15 cellular contexts compared by ENCODE assay signal in genomic region chr14:69620211-69620611, GRCh38. TPM values are rescaled to one million over a fixed set of nuclear protein-coding genes. Genes with fewer than 3 reads are reported as not detected.
DNase-seq lines count a peak whose midpoint lies in the region; ATAC-seq and FAIRE-seq lines count a peak whose summit lies in the region.
"Had no signal": no experiment of that assay in that cellular context is flagged by ENCODE, and none has a peak within 500 bp of the region (broad histone marks: within the 10 kb centered on the region; RNA-seq: fewer than 3 reads in every experiment).

No MANE protein-coding gene starts in this region.

- DNase-seq in HTR-8/SVneo (ENCODE audit: insufficient read length, low spot score) (no peak), kidney glomerular epithelial cell (lab: John Stamatoyannopoulos, UW) (peak; percentile 40), NCI-H1417 treated with DMSO at 0.1 percent for 48 hours (lab: John Stamatoyannopoulos, UW) (no peak), amygdala (lab: John Stamatoyannopoulos, UW) (no peak), occipital lobe (lab: John Stamatoyannopoulos, UW) (no peak)
- no peak for DNase-seq in activated T-cell treated with anti-CD3 and anti-CD28 coated beads, Interleukin-2, amount 50 U/mL, for 72 hours
- DNase-seq: hypothalamus, NCI-H187, RPMI8226, transverse colon had no signal

- H3K27me3 ChIP-seq in BLaER1, result no peaks in the 10 kb centered on the region
- H3K27me3 ChIP-seq: transverse colon had no signal

- no peaks in the 10 kb centered on the region for H3K9me3 Mint-ChIP-seq in activated T-cell treated with anti-CD3 and anti-CD28 coated beads, Interleukin-2, amount 50 U/mL, for 72 hours

- H3K36me3 Mint-ChIP-seq in activated T-cell treated with anti-CD3 and anti-CD28 coated beads, Interleukin-2, amount 50 U/mL, for 72 hours (ENCODE audit: insufficient read depth in 2 of 2), result peaks cover 9 to 18% of the 10 kb centered on the region in 2 donors

- FAIRE-seq in HTR-8/SVneo (lab: Jason Lieb, UNC), result peak; percentile 83
- FAIRE-seq: H1 had no signal

- H3K27me3 Mint-ChIP-seq in activated T-cell treated with anti-CD3 and anti-CD28 coated beads, Interleukin-2, amount 50 U/mL, for 72 hours (ENCODE audit: low read depth), result no peaks in the 10 kb centered on the region

- H3K27ac ChIP-seq in BLaER1, result no peak overlapping the region

- peaks cover 98% of the 10 kb centered on the region for H3K4me1 Mint-ChIP-seq in activated T-cell treated with anti-CD3 and anti-CD28 coated beads, Interleukin-2, amount 50 U/mL, for 72 hours (ENCODE audit: low read depth)

- H3K4me1 ChIP-seq in BLaER1, result peaks cover 73% of the 10 kb centered on the region

- peak overlapping the region; percentile 81 for H3K27ac Mint-ChIP-seq in activated T-cell treated with anti-CD3 and anti-CD28 coated beads, Interleukin-2, amount 50 U/mL, for 72 hours

- no peak overlapping the region for H3K9ac ChIP-seq in BLaER1

- H3K4me3 ChIP-seq in BLaER1, result no peak overlapping the region
- H3K4me3 ChIP-seq: coronary artery, transverse colon had no signal

- no peak for ATAC-seq in activated T-cell treated with anti-CD3 and anti-CD28 coated beads, Interleukin-2, amount 50 U/mL, for 72 hours (replicated peaks in 1 of 2)
- ATAC-seq in GM21576 (IDR thresholded peaks at IDR 0.05; ENCODE audit: unreplicated experiment), result no peak

- peak overlapping the region; percentile 66 to 77 for H3K4me3 Mint-ChIP-seq in activated T-cell treated with anti-CD3 and anti-CD28 coated beads, Interleukin-2, amount 50 U/mL, for 72 hours

- H4K20me1 ChIP-seq in BLaER1, result peaks cover 100% of the 10 kb centered on the region

- no peaks in the 10 kb centered on the region for H3K9me3 ChIP-seq in BLaER1
- H3K9me3 ChIP-seq: transverse colon had no signal

- peaks cover 17% of the 10 kb centered on the region for H3K36me3 ChIP-seq in BLaER1
- H3K36me3 ChIP-seq: transverse colon had no signal

- 0 out of 2 replicates have a peak overlapping the region, but pooled peaks have one; percentile 2 for H3K4me2 ChIP-seq in BLaER1

RNA-seq across cellular contexts. Expression of gene SUSD6, which starts 8.8 kb away (rescaled TPM):
- 10 to 100 TPM; 60.3 to 73.8 TPM for total RNA-seq in activated T-cell treated with anti-CD3 and anti-CD28 coated beads, Interleukin-2, amount 50 U/mL, for 72 hours
- total RNA-seq in occipital lobe, result 6.1 TPM

RNA-seq across cellular contexts. Expression of gene CCDC177, which starts 45.5 kb away (rescaled TPM):
- not detected for total RNA-seq in activated T-cell treated with anti-CD3 and anti-CD28 coated beads, Interleukin-2, amount 50 U/mL, for 72 hours
- total RNA-seq in occipital lobe, result 6.9 TPM
- total RNA-seq: myocyte, transverse colon had no signal
